Comparison of ENCODE assay signal across 28 cellular contexts in genomic region chr3:197440717-197441303, GRCh38.
A peak's percentile ranks its signal among the peaks of the same experiment; 100 is the strongest.
DNase-seq lines count a peak whose midpoint lies in the region; ATAC-seq, FAIRE-seq and TF ChIP-seq lines count a peak whose summit lies in the region.
"Had no signal": no experiment of that assay in that cellular context is flagged by ENCODE, and none has a peak within 500 bp of the region (broad histone marks: within the 10 kb centered on the region; RNA-seq: fewer than 3 reads in every experiment).

No MANE protein-coding gene starts in this region.

- FAIRE-seq in K562 (lab: Jason Lieb, UNC) (peak; percentile 40), pancreas (lab: Jason Lieb, UNC) (no peak)
- FAIRE-seq: A549, GM12878, GM12892, GM18507 had no signal

- H3K4me2 ChIP-seq in K562 (ENCODE audit: insufficient read depth, low read length) (peak overlapping the region; percentile 37), neural progenitor cell (no peak overlapping the region)
- H3K4me2 ChIP-seq: A549; BLaER1 treated with 17β-estradiol and CSF1 and Interleukin-3, amounts not matched to agents 10 nM and 100 nM had no signal

- H3K27ac Mint-ChIP-seq in neural progenitor cell (peak overlapping the region; percentile 64), CD14-positive monocyte (no peak overlapping the region)
- H3K27ac Mint-ChIP-seq: B cell; CD4-positive, alpha-beta memory T cell had no signal

- TF ChIP-seq CTCF in left ventricle myocardium inferior (IDR thresholded peaks at IDR 0.05; ENCODE audit: borderline replicate concordance) (no peak), K562 (IDR thresholded peaks at IDR 0.05 in 2 of 3, conservative IDR thresholded peaks at IDR 0.05 in 1 of 3; ENCODE audit: insufficient read depth in 2 of 3, low read depth in 1 of 3, low read length in 3 of 3) (no peak), neural progenitor cell (IDR thresholded peaks at IDR 0.05) (no peak), CD14-positive monocyte (IDR thresholded peaks at IDR 0.05) (no peak), pancreas (IDR thresholded peaks at IDR 0.05) (no peak)

- H2AFZ ChIP-seq in K562 (ENCODE audit: low read depth, low read length) (no peak overlapping the region), neural progenitor cell (replicated peaks) (no peak overlapping the region)

- H3K9ac ChIP-seq in K562 (ENCODE audit: insufficient read depth in 1 of 2, low read depth in 2 of 2, low read length in 2 of 2), result no peak overlapping the region
- no peak overlapping the region for H3K9ac ChIP-seq in neural progenitor cell
- H3K9ac ChIP-seq: BLaER1 treated with 17β-estradiol and CSF1 and Interleukin-3, amounts not matched to agents 10 nM and 100 nM had no signal

- no TSS peak for BruUV-seq in K562 (replicated peaks; lab: Mats Ljungman, UMichigan)

- H3K79me2 ChIP-seq in K562 (ENCODE audit: control insufficient read depth, insufficient read depth, low read length) (no peaks in the 10 kb centered on the region), neural progenitor cell (ENCODE audit: low read depth) (no peaks in the 10 kb centered on the region)

- H3K36me3 Mint-ChIP-seq in neural progenitor cell (no peaks in the 10 kb centered on the region), CD14-positive monocyte (no peaks in the 10 kb centered on the region)
- H3K36me3 Mint-ChIP-seq: CD4-positive, alpha-beta memory T cell; CD4-positive, CD25-positive, alpha-beta regulatory T cell had no signal

- in situ Hi-C loops in K562 (cut with MboI), result no loop called here

- H3K9me3 ChIP-seq in left ventricle myocardium inferior (replicated peaks) (no peaks in the 10 kb centered on the region), K562 (replicated peaks; ENCODE audit: control insufficient read depth, insufficient read depth, low read depth, low read length) (no peaks in the 10 kb centered on the region), neural progenitor cell (ENCODE audit: low read depth) (no peaks in the 10 kb centered on the region), pancreas (no peaks in the 10 kb centered on the region)
- H3K9me3 ChIP-seq: A549; BLaER1 treated with 17β-estradiol and CSF1 and Interleukin-3, amounts not matched to agents 10 nM and 100 nM had no signal

- H3K4me1 Mint-ChIP-seq in neural progenitor cell (peaks cover 24% of the 10 kb centered on the region), CD14-positive monocyte (peaks cover 2% of the 10 kb centered on the region)
- H3K4me1 Mint-ChIP-seq: B cell; CD4-positive, alpha-beta memory T cell; CD8-positive, alpha-beta memory T cell had no signal

- H3K4me1 ChIP-seq in left ventricle myocardium inferior (no peaks in the 10 kb centered on the region), K562 (replicated peaks in 1 of 2; ENCODE audit: control insufficient read depth in 2 of 2, insufficient read depth in 2 of 2, low read length in 2 of 2) (peaks cover 12 to 48% of the 10 kb centered on the region in 2 experiments), neural progenitor cell (peaks cover 12% of the 10 kb centered on the region), pancreas (no peaks in the 10 kb centered on the region)
- H3K4me1 ChIP-seq: A549 had no signal

- H3K27ac ChIP-seq in left ventricle myocardium inferior (replicated peaks), result no peak overlapping the region
- no peak overlapping the region for H3K27ac ChIP-seq in K562 (ENCODE audit: extremely low read depth, low read depth, low read length)
- no peak overlapping the region for H3K27ac ChIP-seq in neural progenitor cell
- H3K27ac ChIP-seq in pancreas, result no peak overlapping the region
- H3K27ac ChIP-seq: 22Rv1; A549; BLaER1 treated with 17β-estradiol and CSF1 and Interleukin-3, amounts not matched to agents 10 nM and 100 nM; C4-2B had no signal

- CTCF ChIA-PET in K562 (lab: Yijun Ruan, JAX; ENCODE audit: low intra/inter-chr PET ratio), result no interaction called here

- H3K4me3 Mint-ChIP-seq in neural progenitor cell, result no peak overlapping the region
- H3K4me3 Mint-ChIP-seq in CD14-positive monocyte, result no peak overlapping the region
- H3K4me3 Mint-ChIP-seq: B cell; CD4-positive, alpha-beta memory T cell; CD4-positive, CD25-positive, alpha-beta regulatory T cell; CD8-positive, alpha-beta memory T cell had no signal

- ATAC-seq in K562, result no peak
- ATAC-seq in pancreas, result no peak
- ATAC-seq: A549, GM12878 had no signal

- H3F3A ChIP-seq in neural progenitor cell (ENCODE audit: low read depth), result peaks cover 5% of the 10 kb centered on the region

- no peak for TF ChIP-seq RAD21 in K562 (CRISPR knock-in tag; conservative IDR thresholded peaks at IDR 0.05 in 1 of 2, IDR thresholded peaks at IDR 0.05 in 1 of 2)

- DNase-seq in cardiac septum (ENCODE audit: low spot score), result peak; percentile 10
- no peak for DNase-seq in left ventricle myocardium inferior
- DNase-seq in K562 (ENCODE audit: extremely low read depth in 1 of 4, low spot score in 3 of 4), result peak in 1 of 4 experiments; percentile 16
- DNase-seq in neural progenitor cell (ENCODE audit: low spot score), result no peak
- DNase-seq in posterior vena cava (ENCODE audit: low spot score), result peak; percentile 31
- no peak for DNase-seq in CD14-positive monocyte (ENCODE audit: low spot score)
- no peak for DNase-seq in pancreas
- DNase-seq in NCI-H146 treated with DMSO at 0.1 percent for 48 hours (lab: John Stamatoyannopoulos, UW; ENCODE audit: unreplicated experiment), result no peak
- DNase-seq: AML-193; CD4-positive, alpha-beta memory T cell; CD4-positive, CD25-positive, alpha-beta regulatory T cell; CD8-positive, alpha-beta memory T cell; COR-L47; DMS 273 treated with DMSO at 0.1 percent for 48 hours; DMS153; DMS53; DMS79; DND-41; EL; GDM1 had no signal

- H3K9me3 Mint-ChIP-seq in neural progenitor cell (peaks cover 7% of the 10 kb centered on the region), CD14-positive monocyte (peaks cover 0 to 2% (median 0%) of the 10 kb centered on the region in 7 donors)
- H3K9me3 Mint-ChIP-seq: CD4-positive, alpha-beta memory T cell; CD8-positive, alpha-beta memory T cell had no signal

- no peak for TF ChIP-seq POLR2A in K562 (conservative IDR thresholded peaks at IDR 0.05)

- WGBS in K562 (ENCODE audit: insufficient coverage, low coverage, missing lambda C conversion rate), result 23% methylated on average over 6 of the region's 7 CpGs
- 77 to 79% methylated on average over 7 of the region's 7 CpGs for WGBS in pancreas, 2 donors

- intact Hi-C loops in cardiac septum (cut with DNase I), result no loop called here
- intact Hi-C loops in left ventricle myocardium inferior (cut with micrococcal nuclease), result no loop called here
- intact Hi-C loops in K562 (cut with micrococcal nuclease), result loop anchor here (5.0 kb wide), 1 partner anchor 219 kb away; no protein-coding TSS in a partner anchor
- intact Hi-C loops in posterior vena cava (cut with DNase I), result no loop called here
- intact Hi-C loops in CD14-positive monocyte (cut with micrococcal nuclease), result no loop called here
- intact Hi-C loops in pancreas (cut with DNase I), result no loop called here

- H3K27me3 ChIP-seq in left ventricle myocardium inferior (ENCODE audit: low read depth), result peaks cover 13% of the 10 kb centered on the region
- H3K27me3 ChIP-seq in K562 (ENCODE audit: control insufficient read depth in 2 of 2, insufficient read depth in 2 of 2, low read length in 2 of 2), result no peaks in the 10 kb centered on the region
- H3K27me3 ChIP-seq in neural progenitor cell, result no peaks in the 10 kb centered on the region
- no peaks in the 10 kb centered on the region for H3K27me3 ChIP-seq in pancreas
- H3K27me3 ChIP-seq: BLaER1 treated with 17β-estradiol and CSF1 and Interleukin-3, amounts not matched to agents 10 nM and 100 nM had no signal

- H3K27me3 Mint-ChIP-seq in neural progenitor cell (ENCODE audit: insufficient read depth, low read depth), result peaks cover 12% of the 10 kb centered on the region
- peaks cover 10 to 12% (median 11%) of the 10 kb centered on the region in 3 donors for H3K27me3 Mint-ChIP-seq in CD14-positive monocyte (ENCODE audit: low read depth in 3 of 3)

- H3K9me1 ChIP-seq in K562 (ENCODE audit: control insufficient read depth, insufficient read depth, low read length), result no peaks in the 10 kb centered on the region

- no peaks in the 10 kb centered on the region for H4K20me1 ChIP-seq in K562 (replicated peaks; ENCODE audit: control insufficient read depth, insufficient read depth, low read length)
- H4K20me1 ChIP-seq in neural progenitor cell (ENCODE audit: low read depth), result no peaks in the 10 kb centered on the region
- H4K20me1 ChIP-seq: BLaER1 treated with 17β-estradiol and CSF1 and Interleukin-3, amounts not matched to agents 10 nM and 100 nM had no signal

- POLR2A ChIA-PET in K562 (lab: Yijun Ruan, JAX), result interaction anchor here (0.7 to 1.1 kb wide), 3 partner anchors 13 to 20 kb away, joined by 3 to 6 read pairs (median 3); no protein-coding TSS in a partner anchor

- TF ChIP-seq EP300 in K562 (IDR thresholded peaks at IDR 0.05; ENCODE audit: low read length), result no peak

- no peaks in the 10 kb centered on the region for H3K36me3 ChIP-seq in left ventricle myocardium inferior
- H3K36me3 ChIP-seq in K562 (ENCODE audit: control insufficient read depth, insufficient read depth, low read length), result no peaks in the 10 kb centered on the region
- no peaks in the 10 kb centered on the region for H3K36me3 ChIP-seq in neural progenitor cell
- H3K36me3 ChIP-seq in pancreas, result no peaks in the 10 kb centered on the region
- H3K36me3 ChIP-seq: BLaER1 treated with 17β-estradiol and CSF1 and Interleukin-3, amounts not matched to agents 10 nM and 100 nM had no signal

- no peak overlapping the region for H3K4me3 ChIP-seq in left ventricle myocardium inferior
- no peak overlapping the region for H3K4me3 ChIP-seq in K562
- no peak overlapping the region for H3K4me3 ChIP-seq in neural progenitor cell
- no peak overlapping the region for H3K4me3 ChIP-seq in pancreas
- H3K4me3 ChIP-seq: A549; BLaER1 treated with 17β-estradiol and CSF1 and Interleukin-3, amounts not matched to agents 10 nM and 100 nM; GM12878 had no signal

TF ChIP-seq in K562, 482 proteins besides CTCF, POLR2A, EP300 and RAD21 (continues in another document):
- TF ChIP-seq CHCHD3 (CRISPR knock-in tag; IDR thresholded peaks at IDR 0.05) (no peak), PHB2 (IDR thresholded peaks at IDR 0.05; ENCODE audit: low read depth) (no peak), FOXK1 (CRISPR knock-in tag; IDR thresholded peaks at IDR 0.05; ENCODE audit: borderline replicate concordance) (no peak), CSDE1 (IDR thresholded peaks at IDR 0.05) (no peak), ZNF655 (CRISPR knock-in tag; IDR thresholded peaks at IDR 0.05) (no peak), NRF1 (conservative IDR thresholded peaks at IDR 0.05 in 1 of 2, IDR thresholded peaks at IDR 0.05 in 1 of 2) (no peak), TEAD1 (CRISPR knock-in tag; IDR thresholded peaks at IDR 0.05) (no peak)

Comparison
In these comparisons a context has a peak if more than half of its experiments do, and no peak if none do; other contexts are left out.
1. DNase-seq: peak in cardiac septum (single experiment) and posterior vena cava (single experiment); none in left ventricle myocardium inferior (single experiment), neural progenitor cell (single experiment), CD14-positive monocyte (single experiment), pancreas (0 of 6) and NCI-H146 treated with DMSO at 0.1 percent for 48 hours (single experiment).